In genomic region chr6:10747251-10747972, GRCh38 we compare ENCODE assay signal across 8 cellular contexts. TPM values are rescaled to one million over a fixed set of nuclear protein-coding genes. Genes with fewer than 3 reads are reported as not detected.
A peak's percentile ranks its signal among the peaks of the same experiment; 100 is the strongest.
DNase-seq lines count a peak whose midpoint lies in the region; ATAC-seq and FAIRE-seq lines count a peak whose summit lies in the region.

TMEM14B (plus strand) TSS chr6:10747805; CDS start chr6:10749246, 1,441 bp downstream.

- peak within 1 kb of the TSS; percentile 94 for H3K27ac Mint-ChIP-seq in activated CD8-positive, alpha-beta memory T cell treated with anti-CD3 and anti-CD28 coated beads, Interleukin-2, amount 10 ng/mL, durations not matched to agents 7 days and 5 days

- no peaks in the 10 kb centered on the region for H3K27me3 ChIP-seq in endocrine pancreas (ENCODE audit: control insufficient read depth, insufficient read depth, low read length)
- H3K27me3 ChIP-seq in mesendoderm (ENCODE audit: insufficient read depth, low read length, poor library complexity), result no peaks in the 10 kb centered on the region

- no peak within 1 kb of the TSS for H4K5ac ChIP-seq in mesendoderm (ENCODE audit: low read length)

- DNase-seq in COLO829 (ENCODE audit: low spot score) (peak; percentile 100), HTR-8/SVneo (ENCODE audit: insufficient read length, low spot score) (peak; percentile 97), NOMO-1 treated with dmso at 0.1 percent for 144 hours (lab: John Stamatoyannopoulos, UW; ENCODE audit: unreplicated experiment) (peak; percentile 96), mesendoderm (peak; percentile 98)
- DNase-seq in activated CD8-positive, alpha-beta memory T cell treated with anti-CD3 and anti-CD28 coated beads, Interleukin-2, amount 10 ng/mL, durations not matched to agents 7 days and 5 days, result peak; percentile 99
- DNase-seq in stimulated activated CD8-positive, alpha-beta memory T cell treated with anti-CD3 and anti-CD28 coated beads, Interleukin-15, amount 100 ng/mL, for 24 hours (ENCODE audit: low read depth), result peak; percentile 99

- CTCF ChIA-PET in activated CD8-positive, alpha-beta memory T cell treated with anti-CD3 and anti-CD28 coated beads, Interleukin-2, amount 10 ng/mL, durations not matched to agents 7 days and 5 days (lab: Charles Lee), result interaction anchor here (1.3 to 2.5 kb wide), 4 partner anchors 16 to 37 kb away, joined by 3 to 6 read pairs (median 4); no protein-coding TSS in a partner anchor

- peak; percentile 93 for ATAC-seq in GM21367 (IDR thresholded peaks at IDR 0.05; ENCODE audit: unreplicated experiment)
- ATAC-seq in activated CD8-positive, alpha-beta memory T cell treated with anti-CD3 and anti-CD28 coated beads, Interleukin-2, amount 10 ng/mL, durations not matched to agents 7 days and 5 days, result peak; percentile 97

- H3K9ac ChIP-seq in endocrine pancreas (ENCODE audit: control insufficient read depth, insufficient read depth, low read length), result peak within 1 kb of the TSS; percentile 89
- peak within 1 kb of the TSS; percentile 95 for H3K9ac ChIP-seq in mesendoderm (ENCODE audit: low read length)

- peak within 1 kb of the TSS; percentile 85 for H3K4ac ChIP-seq in mesendoderm (ENCODE audit: low read depth, low read length)

- H3K4me3 ChIP-seq in endocrine pancreas (ENCODE audit: control insufficient read depth, insufficient read depth, low read length) (peak within 1 kb of the TSS; percentile 85), mesendoderm (ENCODE audit: low read length) (peak within 1 kb of the TSS; percentile 97)

- H2BK120ac ChIP-seq in mesendoderm (ENCODE audit: low read depth, low read length), result no peak within 1 kb of the TSS

- peak; percentile 96 for FAIRE-seq in HTR-8/SVneo (lab: Jason Lieb, UNC)

- H3K27ac ChIP-seq in mesendoderm (ENCODE audit: low read depth, low read length), result peak within 1 kb of the TSS; percentile 36

- no peak within 1 kb of the TSS for H2AK5ac ChIP-seq in mesendoderm (ENCODE audit: low read length)

- H3K4me1 ChIP-seq in endocrine pancreas (ENCODE audit: control insufficient read depth, insufficient read depth, low read length), result peaks cover 6% of the 10 kb centered on the region
- H3K4me1 ChIP-seq in mesendoderm (ENCODE audit: control insufficient read depth, low read depth, low read length), result peaks cover 7% of the 10 kb centered on the region

- peaks cover 15% of the 10 kb centered on the region for H3K79me1 ChIP-seq in mesendoderm (ENCODE audit: low read length)

- H3K36me3 ChIP-seq in endocrine pancreas (ENCODE audit: control insufficient read depth, insufficient read depth, low read length) (no peaks in the 10 kb centered on the region), mesendoderm (ENCODE audit: control insufficient read depth, insufficient read depth, low read length) (no peaks in the 10 kb centered on the region)

- H3K23ac ChIP-seq in mesendoderm (ENCODE audit: low read length), result peak within 1 kb of the TSS; percentile 16

- no peaks in the 10 kb centered on the region for H3K9me3 ChIP-seq in endocrine pancreas (ENCODE audit: control insufficient read depth, low read length)

- no peak within 1 kb of the TSS for H2BK15ac ChIP-seq in mesendoderm (replicated peaks; ENCODE audit: low read depth)

- peak within 1 kb of the TSS; percentile 95 for H3K56ac ChIP-seq in mesendoderm (ENCODE audit: low read length)

- no peaks in the 10 kb centered on the region for H3K9me3 Mint-ChIP-seq in activated CD8-positive, alpha-beta memory T cell treated with anti-CD3 and anti-CD28 coated beads, Interleukin-2, amount 10 ng/mL, durations not matched to agents 7 days and 5 days (ENCODE audit: low read depth)

- no peak within 1 kb of the TSS for H2BK5ac ChIP-seq in mesendoderm (ENCODE audit: low read length)

- WGBS in mesendoderm (ENCODE audit: extremely low coverage, insufficient coverage, low lambda C conversion rate), result no CpG with 5 or more reads among the region's 52 CpGs

- no peaks in the 10 kb centered on the region for H3K27me3 Mint-ChIP-seq in activated CD8-positive, alpha-beta memory T cell treated with anti-CD3 and anti-CD28 coated beads, Interleukin-2, amount 10 ng/mL, durations not matched to agents 7 days and 5 days

- H3K4me2 ChIP-seq in mesendoderm (ENCODE audit: low read length), result peak within 1 kb of the TSS; percentile 65

- H4K8ac ChIP-seq in mesendoderm (ENCODE audit: low read depth, low read length), result no peak within 1 kb of the TSS

- H3K79me2 ChIP-seq in mesendoderm (ENCODE audit: control insufficient read depth, insufficient read depth, low read length), result peaks cover 26% of the 10 kb centered on the region

- peaks cover 44% of the 10 kb centered on the region for H3K4me1 Mint-ChIP-seq in activated CD8-positive, alpha-beta memory T cell treated with anti-CD3 and anti-CD28 coated beads, Interleukin-2, amount 10 ng/mL, durations not matched to agents 7 days and 5 days

- H3K18ac ChIP-seq in mesendoderm (ENCODE audit: low read length), result peak within 1 kb of the TSS; percentile 66

- H3K4me3 Mint-ChIP-seq in activated CD8-positive, alpha-beta memory T cell treated with anti-CD3 and anti-CD28 coated beads, Interleukin-2, amount 10 ng/mL, durations not matched to agents 7 days and 5 days, result peak within 1 kb of the TSS; percentile 79

- H3K36me3 Mint-ChIP-seq in activated CD8-positive, alpha-beta memory T cell treated with anti-CD3 and anti-CD28 coated beads, Interleukin-2, amount 10 ng/mL, durations not matched to agents 7 days and 5 days, result peaks cover 21% of the 10 kb centered on the region

RNA-seq across cellular contexts. Expression of gene TMEM14B, which starts in this region (rescaled TPM):
- total RNA-seq in activated CD8-positive, alpha-beta memory T cell treated with anti-CD3 and anti-CD28 coated beads, Interleukin-2, amount 10 ng/mL, durations not matched to agents 7 days and 5 days, result 10 to 100 TPM; 71.3 to 82.9 TPM
- polyA plus RNA-seq in mesendoderm (2013, experiment 1 of 2), result 112 TPM
- polyA plus RNA-seq in mesendoderm (2013, experiment 2 of 2), result 114 TPM

Comparison
In these comparisons a context has a peak if more than half of its experiments do, and no peak if none do; other contexts are left out.
1. Peak in every context shown above with its lines: DNase-seq, ATAC-seq, H3K4me3 ChIP-seq and H3K27ac ChIP-seq.